In the genomic region with DNA sequence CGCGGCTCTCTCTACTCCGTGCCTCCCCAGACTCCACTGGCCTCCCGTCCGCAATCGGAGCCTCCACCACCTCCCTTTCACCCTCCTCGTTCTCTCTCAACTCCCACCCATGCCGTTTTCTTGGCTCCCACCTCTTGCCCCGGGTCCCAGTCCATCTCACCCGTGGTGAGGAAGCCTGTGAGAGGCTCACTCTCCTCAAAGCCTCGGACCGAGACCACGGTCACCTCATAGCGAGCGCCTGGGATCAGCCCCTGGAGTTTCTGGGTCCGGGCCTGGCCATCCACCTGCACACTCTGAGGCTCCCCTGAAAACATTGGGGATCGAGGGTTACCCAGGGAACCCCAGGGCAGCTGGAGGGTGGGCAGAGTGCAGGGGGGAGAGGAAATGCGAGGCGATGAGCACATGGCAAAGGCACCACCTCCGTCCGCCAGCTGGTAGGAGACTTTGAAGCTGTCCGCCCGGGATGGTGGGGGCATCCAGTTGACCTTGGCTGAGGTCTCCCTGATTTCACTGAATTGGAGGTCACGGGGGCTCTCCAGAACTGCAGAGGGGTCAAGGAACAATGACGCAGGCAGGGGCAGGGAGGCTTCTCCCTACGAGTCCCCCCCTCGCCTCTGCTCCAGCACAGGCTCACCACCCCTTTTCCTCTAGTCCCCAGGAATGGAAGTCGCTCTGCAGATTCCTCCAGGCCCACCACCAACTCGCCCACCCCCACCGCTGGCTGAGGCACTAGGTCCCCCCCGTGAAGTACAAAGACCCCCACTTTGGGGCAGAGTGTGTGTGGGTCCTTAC, we compare ENCODE assay signal across 4 cellular contexts. TPM values are rescaled to one million over a fixed set of nuclear protein-coding genes. Genes with fewer than 3 reads are reported as not detected.
"Had no signal": no experiment of that assay in that cellular context is flagged by ENCODE, and none has a peak within 500 bp of the region (broad histone marks: within the 10 kb centered on the region; RNA-seq: fewer than 3 reads in every experiment).

No MANE protein-coding gene starts in this region.

RNA-seq across cellular contexts. Expression of gene CYP21A2, which starts 5.6 kb away (rescaled TPM):
- total RNA-seq: occipital lobe, smooth muscle cell, stomach had no signal
- polyA plus RNA-seq: naive thymus-derived CD4-positive, alpha-beta T cell; smooth muscle cell had no signal
